ENCODE assay signal across 8 cellular contexts in genomic region chr3:81816473-81817260, GRCh38. TPM values are rescaled to one million over a fixed set of nuclear protein-coding genes. Genes with fewer than 3 reads are reported as not detected.
DNase-seq lines count a peak whose midpoint lies in the region; ATAC-seq and TF ChIP-seq lines count a peak whose summit lies in the region.

No MANE protein-coding gene starts in this region.

- peaks cover 0 to 4% (median 0%) of the 10 kb centered on the region in 3 donors for H3K36me3 Mint-ChIP-seq in naive thymus-derived CD8-positive, alpha-beta T cell

- TF ChIP-seq EP300 in tibial nerve (IDR thresholded peaks at IDR 0.05) = no peak

- POLR2A ChIA-PET in naive thymus-derived CD8-positive, alpha-beta T cell (lab: Charles Lee) = interaction anchor here (0.6 kb wide), 1 partner anchor 160 kb away, joined by 4 read pairs; no protein-coding TSS in a partner anchor

- H3K9me3 ChIP-seq in SJCRH30 (replicated peaks) (no peaks in the 10 kb centered on the region), tibial nerve (peaks cover 0 to 7% (median 0%) of the 10 kb centered on the region in 4 donors)

- no peak overlapping the region for H3K27ac Mint-ChIP-seq in naive thymus-derived CD8-positive, alpha-beta T cell

- H3K27ac ChIP-seq in SJCRH30 (no peak overlapping the region), tibial nerve (no peak overlapping the region)

- TF ChIP-seq CTCF in fibroblast of pulmonary artery (IDR thresholded peaks at IDR 0.05; ENCODE audit: low read length, missing control alignments) (no peak), tibial nerve (IDR thresholded peaks at IDR 0.05) (no peak)

- H3K27me3 ChIP-seq in SJCRH30 (no peaks in the 10 kb centered on the region), tibial nerve (no peaks in the 10 kb centered on the region)

- H3K36me3 ChIP-seq in SJCRH30 (no peaks in the 10 kb centered on the region), tibial nerve (no peaks in the 10 kb centered on the region)

- peaks cover 0 to 18% (median 4%) of the 10 kb centered on the region in 4 donors for H3K4me1 Mint-ChIP-seq in naive thymus-derived CD8-positive, alpha-beta T cell

- H3K4me1 ChIP-seq in SJCRH30 (no peaks in the 10 kb centered on the region), tibial nerve (peaks cover 0 to 9% (median 0%) of the 10 kb centered on the region in 4 donors)

- H3K9me3 Mint-ChIP-seq in naive thymus-derived CD8-positive, alpha-beta T cell = peaks cover 0 to 15% (median 6%) of the 10 kb centered on the region in 9 donors

- peak; percentile 98 for ATAC-seq in GM19455 (IDR thresholded peaks at IDR 0.05; ENCODE audit: unreplicated experiment)
- peak; percentile 99 for ATAC-seq in HG03432 (IDR thresholded peaks at IDR 0.05; ENCODE audit: unreplicated experiment)
- no peak for ATAC-seq in naive thymus-derived CD8-positive, alpha-beta T cell

- TF ChIP-seq POLR2A in tibial nerve (IDR thresholded peaks at IDR 0.05) = no peak

- H3K27me3 Mint-ChIP-seq in naive thymus-derived CD8-positive, alpha-beta T cell = peaks cover 0 to 6% (median 3%) of the 10 kb centered on the region in 5 donors

- 15 to 23% methylated on average over 8 of the region's 8 CpGs for WGBS in tibial nerve, 2 donors

- H3K4me3 ChIP-seq in fibroblast of pulmonary artery (replicated peaks; ENCODE audit: low read depth, low read length) (no peak overlapping the region), SJCRH30 (no peak overlapping the region), tibial nerve (no peak overlapping the region)

- H3K4me3 Mint-ChIP-seq in naive thymus-derived CD8-positive, alpha-beta T cell = no peak overlapping the region

- in situ Hi-C loops in Caki2 (cut with HindIII; ENCODE audit: low pct_unique_long_range_greater_than_20kb, low sequenced_read_pairs) = no loop called here

- DNase-seq in Caki2 (ENCODE audit: low read depth) (peak; percentile 58), fibroblast of pulmonary artery (ENCODE audit: low read depth) (peak; percentile 22), SJCRH30 (no peak), tibial nerve (ENCODE audit: low spot score in 2 of 2) (no peak), mucosa of gallbladder (ENCODE audit: low spot score) (no peak)
- DNase-seq in naive thymus-derived CD8-positive, alpha-beta T cell = no peak

RNA-seq across cellular contexts. Expression of gene GBE1, which starts 55.2 kb away (rescaled TPM):
- 40.3 and 81.9 TPM in 2 replicates for total RNA-seq in Caki2 (2014; rRNA removed; shearing (Covaris generic); ENCODE audit: low replicate concordance)
- total RNA-seq in SJCRH30 (2014; rRNA removed; shearing (Covaris generic)) = 29.5 and 35.4 TPM in 2 replicates
- total RNA-seq in tibial nerve (10 to 100 TPM; 25.8 to 34.5 (median 31.3) TPM), mucosa of gallbladder (17.2 TPM)
- total RNA-seq in naive thymus-derived CD8-positive, alpha-beta T cell = 1 to 10 TPM; 8.9 to 9.0 TPM
- 10 to 100 TPM in 1 of 3 donors, 1 to 10 TPM in 2; 9.8 to 10.4 (median 10.0) TPM for polyA plus RNA-seq in naive thymus-derived CD8-positive, alpha-beta T cell

Comparison
In these comparisons a context has a peak if more than half of its experiments do, and no peak if none do; other contexts are left out.
1. DNase-seq: peak in Caki2 (single experiment) and fibroblast of pulmonary artery (single experiment); none in SJCRH30 (0 of 2), tibial nerve (0 of 2), mucosa of gallbladder (single experiment) and naive thymus-derived CD8-positive, alpha-beta T cell (0 of 10).
2. ATAC-seq: peak in GM19455 (single experiment) and HG03432 (single experiment); none in naive thymus-derived CD8-positive, alpha-beta T cell (0 of 2).